ENCODE assay signal across 28 cellular contexts in the genomic region with DNA sequence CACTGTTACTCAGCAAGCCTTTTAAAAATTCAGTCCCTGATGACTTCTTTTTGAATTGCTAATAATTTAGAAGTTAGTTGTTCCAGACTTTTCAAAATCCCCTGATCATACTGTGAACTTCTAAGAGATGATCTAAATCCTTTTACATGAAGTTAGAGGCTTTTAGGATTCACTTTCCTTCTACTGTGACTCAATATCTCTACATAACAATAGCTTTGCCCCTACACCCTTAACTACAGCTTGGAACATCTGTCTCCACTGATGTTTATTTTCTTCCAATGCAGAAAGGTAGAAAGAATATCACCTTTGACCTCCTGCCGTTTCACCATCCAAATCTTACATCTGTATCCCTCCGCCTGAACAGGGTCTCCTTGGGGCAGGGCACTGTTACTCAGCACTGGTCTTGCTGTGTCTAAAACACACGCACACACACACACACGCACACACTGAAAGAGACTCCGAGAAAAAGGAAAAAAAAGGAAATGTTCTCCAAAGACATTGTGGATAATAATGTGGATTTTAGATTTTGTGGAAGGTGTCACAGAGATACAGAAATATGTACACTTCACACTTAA.
"Had no signal": no experiment of that assay in that cellular context is flagged by ENCODE, and none has a peak within 500 bp of the region (broad histone marks: within the 10 kb centered on the region; RNA-seq: fewer than 3 reads in every experiment).

No MANE protein-coding gene starts in this region.

- H3K4me3 Mint-ChIP-seq: naive thymus-derived CD4-positive, alpha-beta T cell; natural killer cell treated with Interleukin-12 subunit alpha and Interleukin-12 subunit beta and Interleukin-15 and Interleukin-18, amount 100 ng/mL, for 72 hours; stimulated activated naive B cell treated with anti-CD40 and anti-IgM and Interleukin-4, amounts not matched to agents 10 μg/mL and 1 μg/mL and 100 μg/mL, for 72 hours had no signal

- H3K27ac Mint-ChIP-seq: natural killer cell treated with Interleukin-12 subunit alpha and Interleukin-12 subunit beta and Interleukin-15 and Interleukin-18, amount 100 ng/mL, for 72 hours; stimulated activated naive B cell treated with anti-CD40 and anti-IgM and Interleukin-4, amounts not matched to agents 10 μg/mL and 1 μg/mL and 100 μg/mL, for 72 hours had no signal

- H3K36me3 Mint-ChIP-seq: natural killer cell treated with Interleukin-12 subunit alpha and Interleukin-12 subunit beta and Interleukin-15 and Interleukin-18, amount 100 ng/mL, for 72 hours; stimulated activated naive B cell treated with anti-CD40 and anti-IgM and Interleukin-4, amounts not matched to agents 10 μg/mL and 1 μg/mL and 100 μg/mL, for 72 hours had no signal

- H3K27me3 ChIP-seq: neutrophil, ovary, stomach, testis, thyroid gland, transverse colon, upper lobe of left lung, vagina had no signal

- H3K36me3 ChIP-seq: left ventricle myocardium inferior, neutrophil, ovary, prostate gland, stomach, thyroid gland, transverse colon, upper lobe of left lung, vagina had no signal

- H3K4me1 ChIP-seq: prostate gland, stomach, testis, thyroid gland, upper lobe of left lung, vagina had no signal

- H3K9me3 ChIP-seq: left ventricle myocardium inferior, mucosa of descending colon, neutrophil, ovary, prostate gland, stomach, testis, thyroid gland, transverse colon, upper lobe of left lung, vagina had no signal

- H3K4me1 Mint-ChIP-seq: naive thymus-derived CD4-positive, alpha-beta T cell; stimulated activated naive B cell treated with anti-CD40 and anti-IgM and Interleukin-4, amounts not matched to agents 10 μg/mL and 1 μg/mL and 100 μg/mL, for 72 hours had no signal

- DNase-seq: hippocampal formation; islet precursor cell; left ventricle myocardium inferior; midbrain; mucosa of descending colon; naive thymus-derived CD4-positive, alpha-beta T cell; ovary; posterior cingulate gyrus; retina; right cardiac atrium; stimulated activated CD4-positive, alpha-beta T cell treated with anti-CD3 and anti-CD28 coated beads, Interleukin-12 subunit alpha, Interleukin-12 subunit beta, amount 100 ng/mL, for 4 hours; stimulated activated CD4-positive, alpha-beta T cell treated with anti-CD3 and anti-CD28 coated beads, Interleukin-15, amount 100 ng/mL, for 24 hours; stimulated activated CD4-positive, alpha-beta T cell treated with anti-CD3 and anti-CD28 coated beads, Interleukin-2, amount 100 ng/mL, for 24 hours; stimulated activated CD4-positive, alpha-beta T cell treated with anti-CD3 and anti-CD28 coated beads, Interleukin-4, amount 100 ng/mL, for 1 hour; stimulated activated naive B cell treated with anti-CD40 and anti-IgM and Interleukin-4, amounts not matched to agents 10 μg/mL and 1 μg/mL and 100 μg/mL, for 72 hours; stimulated activated naive CD8-positive, alpha-beta T cell treated with anti-CD3 and anti-CD28 coated beads, Interleukin-15, Interleukin-2, amounts not matched to agents 100 U/mL and 50 U/mL, for 24 hours; stomach; testis; thyroid gland; transverse colon; upper lobe of left lung had no signal

- H3K4me3 ChIP-seq: left ventricle myocardium inferior, lung, mucosa of descending colon, ovary, prostate gland, skin epidermis, stomach, testis, thyroid gland, transverse colon, upper lobe of left lung, vagina had no signal

- H3K27ac ChIP-seq: left ventricle myocardium inferior, neutrophil, ovary, prostate gland, skin epidermis, stomach, testis, thyroid gland, transverse colon, upper lobe of left lung, vagina had no signal

- H3K27me3 Mint-ChIP-seq: naive thymus-derived CD4-positive, alpha-beta T cell; natural killer cell treated with Interleukin-12 subunit alpha and Interleukin-12 subunit beta and Interleukin-15 and Interleukin-18, amount 100 ng/mL, for 72 hours; stimulated activated naive B cell treated with anti-CD40 and anti-IgM and Interleukin-4, amounts not matched to agents 10 μg/mL and 1 μg/mL and 100 μg/mL, for 72 hours had no signal

- ATAC-seq: mucosa of descending colon; naive thymus-derived CD4-positive, alpha-beta T cell; natural killer cell treated with Interleukin-12 subunit alpha and Interleukin-12 subunit beta and Interleukin-15 and Interleukin-18, amount 100 ng/mL, for 72 hours; right cardiac atrium; sciatic nerve; stimulated activated naive B cell treated with anti-CD40 and anti-IgM and Interleukin-4, amounts not matched to agents 10 μg/mL and 1 μg/mL and 100 μg/mL, for 72 hours; stimulated activated naive CD8-positive, alpha-beta T cell treated with anti-CD3 and anti-CD28 coated beads, Interleukin-15, Interleukin-2, amounts not matched to agents 100 U/mL and 50 U/mL, for 24 hours had no signal

- H3K9me3 Mint-ChIP-seq: naive thymus-derived CD4-positive, alpha-beta T cell; natural killer cell treated with Interleukin-12 subunit alpha and Interleukin-12 subunit beta and Interleukin-15 and Interleukin-18, amount 100 ng/mL, for 72 hours; stimulated activated naive B cell treated with anti-CD40 and anti-IgM and Interleukin-4, amounts not matched to agents 10 μg/mL and 1 μg/mL and 100 μg/mL, for 72 hours had no signal
